ENCODE assay signal across 17 cellular contexts in genomic region chr1:187491082-187491720, GRCh38.
DNase-seq lines count a peak whose midpoint lies in the region; ATAC-seq and TF ChIP-seq lines count a peak whose summit lies in the region.
"Had no signal": no experiment of that assay in that cellular context is flagged by ENCODE, and none has a peak within 500 bp of the region (broad histone marks: within the 10 kb centered on the region; RNA-seq: fewer than 3 reads in every experiment).

No MANE protein-coding gene starts in this region.

- DNase-seq in NCI-H2107 treated with DMSO at 0.1 percent for 48 hours (lab: John Stamatoyannopoulos, UW; ENCODE audit: unreplicated experiment) (peak; percentile 33), NCI-H2107 (lab: John Stamatoyannopoulos, UW) (no peak), M059J (ENCODE audit: low read depth) (peak; percentile 57), astrocyte of the cerebellum (ENCODE audit: low read depth) (peak; percentile 42), mucosa of gallbladder (ENCODE audit: low spot score) (peak; percentile 40), left lobe of liver (ENCODE audit: low spot score) (no peak)
- DNase-seq: activated naive CD4-positive, alpha-beta T cell treated with anti-CD3 and anti-CD28 coated beads for 36 hours; effector memory CD8-positive, alpha-beta T cell; head of caudate nucleus; NCI-H187 treated with DMSO at 0.1 percent for 48 hours; pancreas; spleen; WERI-Rb-1 had no signal

- no peak for TF ChIP-seq CTCF in astrocyte of the cerebellum (IDR thresholded peaks at IDR 0.05; ENCODE audit: low read depth, low read length, missing control alignments)

- ATAC-seq in HG03432 (IDR thresholded peaks at IDR 0.05; ENCODE audit: unreplicated experiment) (no peak), HG03457 (IDR thresholded peaks at IDR 0.05; ENCODE audit: unreplicated experiment) (no peak), left lobe of liver (no peak)
- ATAC-seq: effector memory CD8-positive, alpha-beta T cell; pancreas had no signal

- H3K4me3 ChIP-seq in astrocyte of the cerebellum (ENCODE audit: low read depth, low read length), result no peak overlapping the region
- H3K4me3 ChIP-seq: cardiac muscle cell, pancreas, SK-N-MC, spleen had no signal

- in situ Hi-C loops in astrocyte of the cerebellum (cut with HindIII; ENCODE audit: low sequenced_read_pairs), result no loop called here

Comparison
In these comparisons a context has a peak if more than half of its experiments do, and no peak if none do; other contexts are left out.
1. DNase-seq: peak in NCI-H2107 treated with DMSO at 0.1 percent for 48 hours (single experiment), M059J (single experiment), astrocyte of the cerebellum (single experiment) and mucosa of gallbladder (single experiment); none in NCI-H2107 (single experiment) and left lobe of liver (single experiment).